8 cellular contexts compared by ENCODE assay signal in the genomic region with DNA sequence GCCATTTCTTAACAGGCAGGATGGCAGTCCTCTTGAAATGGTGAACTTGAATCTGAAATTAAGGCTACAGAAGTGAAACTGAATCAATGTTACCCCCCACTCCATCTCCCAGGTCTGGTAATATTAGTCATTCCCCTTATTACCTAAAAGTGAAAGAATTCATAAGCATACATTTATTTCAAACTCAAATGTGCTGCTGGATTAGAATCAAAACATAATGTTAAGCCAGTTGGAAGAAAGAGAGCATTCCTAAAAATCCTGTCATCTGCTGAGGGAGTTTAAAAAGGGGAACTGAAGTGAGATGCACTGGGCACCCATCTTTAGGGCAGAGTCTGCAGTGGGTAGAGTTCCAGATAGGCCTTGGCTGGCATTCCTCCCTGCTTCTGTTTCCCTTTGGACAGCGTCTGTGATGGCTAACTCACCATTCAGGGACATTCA. TPM values are rescaled to one million over a fixed set of nuclear protein-coding genes. Genes with fewer than 3 reads are reported as not detected.
DNase-seq lines count a peak whose midpoint lies in the region; TF ChIP-seq lines count a peak whose summit lies in the region.

No MANE protein-coding gene starts in this region.

- H3K4me1 ChIP-seq in KMS-11 (ENCODE audit: low read depth, poor library complexity, severe bottlenecking) (peaks cover 31% of the 10 kb centered on the region), neural progenitor cell (peaks cover 20% of the 10 kb centered on the region)

- H4K20me1 ChIP-seq in KMS-11 (ENCODE audit: insufficient read depth) (no peaks in the 10 kb centered on the region), neural progenitor cell (ENCODE audit: low read depth) (peaks cover 27% of the 10 kb centered on the region)

- no peaks in the 10 kb centered on the region; the same call in 1 of the 2 replicates for H3K79me2 ChIP-seq in KMS-11 (ENCODE audit: insufficient read depth, low read depth)
- peaks cover 94% of the 10 kb centered on the region for H3K79me2 ChIP-seq in neural progenitor cell (ENCODE audit: low read depth)

- H3K4me3 Mint-ChIP-seq in neural progenitor cell, result no peak overlapping the region

- H3K36me3 Mint-ChIP-seq in neural progenitor cell, result peaks cover 7% of the 10 kb centered on the region

- peak; percentile 30 for DNase-seq in GM10266 (ENCODE audit: extremely low spot score)
- peak in 3 of 61 donors; percentile 11 to 14 (median 12) for DNase-seq in caudate nucleus (lab: John Stamatoyannopoulos, UW)
- DNase-seq in neural progenitor cell (ENCODE audit: low spot score), result no peak
- DNase-seq in NCI-H2227 (lab: John Stamatoyannopoulos, UW; ENCODE audit: unreplicated experiment), result no peak
- no peak for DNase-seq in NCI-H2029 (lab: John Stamatoyannopoulos, UW)
- DNase-seq in SIG-M5 treated with dmso at 0.1 percent for 504 hours (lab: John Stamatoyannopoulos, UW; ENCODE audit: unreplicated experiment), result no peak
- no peak for DNase-seq in activated CD4-positive, alpha-beta T cell treated with anti-CD3 and anti-CD28 coated beads for 1 hour

- no peak overlapping the region for H2AFZ ChIP-seq in KMS-11 (ENCODE audit: low read depth)
- no peak overlapping the region for H2AFZ ChIP-seq in neural progenitor cell (replicated peaks)

- H3K27me3 ChIP-seq in KMS-11 (ENCODE audit: insufficient read depth, low read depth) (no peaks in the 10 kb centered on the region), neural progenitor cell (no peaks in the 10 kb centered on the region)

- H3K27ac ChIP-seq in KMS-11 (peak overlapping the region; percentile 46; the same call in 1 of the 2 replicates), caudate nucleus (ENCODE audit: low read depth, low read length) (peak overlapping the region; percentile 85), neural progenitor cell (peak overlapping the region; percentile 57)

- H3K4me1 Mint-ChIP-seq in neural progenitor cell, result peaks cover 35% of the 10 kb centered on the region

- H3K36me3 ChIP-seq in KMS-11 (ENCODE audit: insufficient read depth) (no peaks in the 10 kb centered on the region), neural progenitor cell (no peaks in the 10 kb centered on the region)

- H3K4me2 ChIP-seq in KMS-11 (peak overlapping the region; percentile 37; the same call in 1 of the 2 replicates), neural progenitor cell (peak overlapping the region; percentile 26)

- TF ChIP-seq CTCF in GM10266 (IDR thresholded peaks at IDR 0.05; ENCODE audit: control insufficient read depth, insufficient read depth, low read depth, missing control alignments) (no peak), KMS-11 (conservative IDR thresholded peaks at IDR 0.05; ENCODE audit: low read depth, low read length) (no peak), neural progenitor cell (IDR thresholded peaks at IDR 0.05) (no peak)

- H3K9ac ChIP-seq in KMS-11 (peak overlapping the region; percentile 3; the same call in 1 of the 2 replicates), neural progenitor cell (no peak overlapping the region)

- no peaks in the 10 kb centered on the region for H3K9me3 ChIP-seq in neural progenitor cell (ENCODE audit: low read depth)

- no peak overlapping the region for H3K27ac Mint-ChIP-seq in neural progenitor cell

- H3K4me3 ChIP-seq in KMS-11 (IDR thresholded peaks at IDR 0.05; ENCODE audit: insufficient read depth, low read depth, low read length), result no peak overlapping the region
- no peak overlapping the region for H3K4me3 ChIP-seq in neural progenitor cell

- H3K9me3 Mint-ChIP-seq in neural progenitor cell, result no peaks in the 10 kb centered on the region

- H3K27me3 Mint-ChIP-seq in neural progenitor cell (ENCODE audit: insufficient read depth, low read depth), result no peaks in the 10 kb centered on the region

- H3F3A ChIP-seq in neural progenitor cell (ENCODE audit: low read depth), result peaks cover 12% of the 10 kb centered on the region

RNA-seq across cellular contexts. Expression of a gene that starts 17.4 kb away (rescaled TPM):
- 58.2 and 58.3 TPM in 2 replicates for total RNA-seq in neural progenitor cell (ENCODE audit: low replicate concordance)

RNA-seq across cellular contexts. Expression of a gene that starts 17.8 kb away (rescaled TPM):
- total RNA-seq in neural progenitor cell (ENCODE audit: low replicate concordance), result 5.8 and 19.2 TPM in 2 replicates

RNA-seq across cellular contexts. Expression of a gene that starts 33.3 kb away (rescaled TPM):
- total RNA-seq in neural progenitor cell (ENCODE audit: low replicate concordance), result not detected in 2 replicates
